Comparison of ENCODE assay signal across 15 cellular contexts in the genomic region with DNA sequence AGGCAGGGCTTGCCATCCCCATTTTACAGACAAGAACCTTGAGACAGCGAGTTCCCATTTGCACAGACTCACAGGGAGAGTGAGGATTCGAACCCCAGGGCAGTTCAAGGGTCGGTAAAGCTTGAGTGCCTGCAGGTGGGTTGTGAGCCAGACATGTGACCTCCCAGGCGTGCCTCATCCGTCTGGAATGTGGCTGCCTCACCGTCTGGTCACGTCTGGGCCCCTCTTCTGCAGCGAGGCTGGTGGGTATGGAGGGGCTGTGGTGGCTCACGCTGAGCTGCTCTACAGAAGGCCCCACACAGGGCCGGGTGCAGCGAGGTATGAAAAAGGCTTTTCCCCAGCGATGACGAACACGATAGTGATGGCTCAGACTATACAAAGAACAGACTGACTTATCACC. TPM values are rescaled to one million over a fixed set of nuclear protein-coding genes. Genes with fewer than 3 reads are reported as not detected.
DNase-seq lines count a peak whose midpoint lies in the region; ATAC-seq and TF ChIP-seq lines count a peak whose summit lies in the region.
"Had no signal": no experiment of that assay in that cellular context is flagged by ENCODE, and none has a peak within 500 bp of the region (broad histone marks: within the 10 kb centered on the region; RNA-seq: fewer than 3 reads in every experiment).

No MANE protein-coding gene starts in this region.

- ATAC-seq in sciatic nerve: no peak
- ATAC-seq: activated T-cell treated with anti-CD3 and anti-CD28 coated beads, Interleukin-2, amount 50 U/mL, for 72 hours had no signal

- no peak overlapping the region for H3K4me3 ChIP-seq in fibroblast of mammary gland (ENCODE audit: control insufficient read depth, low read depth, low read length)
- no peak overlapping the region for H3K4me3 ChIP-seq in right atrium auricular region
- H3K4me3 ChIP-seq: PC-9 had no signal

- TF ChIP-seq CTCF in fibroblast of mammary gland (conservative IDR thresholded peaks at IDR 0.05; ENCODE audit: control insufficient read depth, insufficient read depth, low read depth, low read length): no peak
- no peak for TF ChIP-seq CTCF in right atrium auricular region (IDR thresholded peaks at IDR 0.05)

- H3K27me3 ChIP-seq in right atrium auricular region: no peaks in the 10 kb centered on the region

- H3K4me1 ChIP-seq in right atrium auricular region: no peaks in the 10 kb centered on the region

- no peaks in the 10 kb centered on the region for H3K36me3 ChIP-seq in right atrium auricular region

- H3K27ac ChIP-seq in right atrium auricular region: no peak overlapping the region
- H3K27ac ChIP-seq: C4-2B, PC-9 had no signal

- no peaks in the 10 kb centered on the region for H3K9me3 ChIP-seq in right atrium auricular region

- intact Hi-C loops in sciatic nerve (cut with DNase I): no loop called here

- DNase-seq in H4 (ENCODE audit: low spot score) (peak; percentile 67), NCI-H2171 treated with DMSO at 0.1 percent for 48 hours (lab: John Stamatoyannopoulos, UW) (peak; percentile 83), fibroblast of mammary gland (ENCODE audit: low read depth) (peak; percentile 1), non-pigmented ciliary epithelial cell (ENCODE audit: low read depth) (peak; percentile 58), superior temporal gyrus (ENCODE audit: extremely low spot score) (no peak), NCI-H146 (lab: John Stamatoyannopoulos, UW) (no peak), right atrium auricular region (ENCODE audit: low spot score) (no peak), sciatic nerve (ENCODE audit: low spot score) (no peak)
- DNase-seq: activated T-cell treated with anti-CD3 and anti-CD28 coated beads, Interleukin-2, amount 50 U/mL, for 72 hours; HFFc6; NCI-H1092 had no signal

RNA-seq across cellular contexts. Expression of gene LHX1, which starts 35.8 kb away (rescaled TPM):
- total RNA-seq in H4 (2014; rRNA removed; shearing (Covaris generic)): 0.39 and 0.97 TPM in 2 replicates
- total RNA-seq in right atrium auricular region (not detected), sciatic nerve (not detected)
- total RNA-seq: dermis microvascular lymphatic vessel endothelial cell, liver had no signal

RNA-seq across cellular contexts. Expression of gene AATF, which starts 47.2 kb away (rescaled TPM):
- total RNA-seq in H4 (2014; rRNA removed; shearing (Covaris generic)): 45.1 and 47.1 TPM in 2 replicates
- total RNA-seq in right atrium auricular region: 10 to 100 TPM; 17.8 to 23.2 TPM
- total RNA-seq in sciatic nerve: 41.5 TPM

Comparison
In these comparisons a context has a peak if more than half of its experiments do, and no peak if none do; other contexts are left out.
1. DNase-seq: peak in H4 (single experiment), NCI-H2171 treated with DMSO at 0.1 percent for 48 hours (single experiment), fibroblast of mammary gland (single experiment) and non-pigmented ciliary epithelial cell (single experiment); none in superior temporal gyrus (single experiment), NCI-H146 (single experiment), right atrium auricular region (single experiment) and sciatic nerve (single experiment).